In the genomic region with DNA sequence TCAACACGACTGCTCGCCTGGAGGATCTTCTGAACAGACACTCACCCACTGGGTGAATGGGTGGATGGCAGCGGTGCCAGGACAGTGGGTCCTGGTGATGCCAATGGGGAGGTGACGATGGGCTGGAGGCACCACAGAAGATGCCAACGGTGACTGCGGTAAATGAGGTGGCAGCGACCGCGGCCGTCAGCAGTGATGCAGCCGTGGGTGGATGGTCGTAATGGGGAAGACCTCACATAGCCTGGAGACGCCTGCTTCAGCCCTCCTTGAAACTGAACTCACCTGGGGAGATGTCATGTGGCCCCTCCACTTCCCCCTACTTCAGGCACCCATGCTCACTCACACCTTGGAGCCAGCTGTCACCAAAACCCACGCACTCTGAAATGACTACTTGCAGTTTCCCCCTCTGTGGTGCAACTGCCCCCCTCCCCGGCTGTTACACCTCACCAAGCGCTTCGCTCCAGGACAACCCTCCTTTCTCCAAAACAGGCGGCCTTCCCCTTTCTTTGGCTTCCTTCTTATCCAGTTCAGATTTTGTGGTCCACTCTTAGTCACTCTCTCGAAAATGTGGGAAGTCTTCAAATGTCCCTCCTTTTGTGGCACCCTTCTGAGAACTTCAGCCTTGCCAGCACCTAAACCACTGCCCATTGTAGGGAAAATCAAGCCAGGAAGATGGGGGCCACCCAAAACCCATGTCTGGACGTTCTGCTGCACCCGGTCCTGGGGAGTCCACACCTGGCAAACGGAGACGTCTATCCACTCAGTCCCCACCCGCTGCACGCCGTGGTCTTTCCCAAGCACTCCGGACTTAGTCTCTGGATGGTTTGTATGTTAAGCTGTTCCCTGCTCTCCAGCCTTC, we compare ENCODE assay signal across 10 cellular contexts. TPM values are rescaled to one million over a fixed set of nuclear protein-coding genes. Genes with fewer than 3 reads are reported as not detected.
DNase-seq lines count a peak whose midpoint lies in the region; ATAC-seq and TF ChIP-seq lines count a peak whose summit lies in the region.
"Had no signal": no experiment of that assay in that cellular context is flagged by ENCODE, and none has a peak within 500 bp of the region (broad histone marks: within the 10 kb centered on the region; RNA-seq: fewer than 3 reads in every experiment).

No MANE protein-coding gene starts in this region.

- H3K36me3 ChIP-seq in HEK293 (ENCODE audit: control insufficient read depth in 2 of 2, insufficient read depth in 1 of 2, low read length in 2 of 2) (no peaks in the 10 kb centered on the region), NT2/D1 (ENCODE audit: insufficient read depth, insufficient read length, low read length) (no peaks in the 10 kb centered on the region), upper lobe of right lung (no peaks in the 10 kb centered on the region), hepatocyte (replicated peaks; ENCODE audit: insufficient read depth, low read depth) (no peaks in the 10 kb centered on the region)

- H3K27ac ChIP-seq in HEK293 (ENCODE audit: extremely low read depth, low read depth, low read length) (no peak overlapping the region), upper lobe of right lung (no peak overlapping the region), hepatocyte (no peak overlapping the region)
- H3K27ac ChIP-seq: HL-60 had no signal

- no peaks in the 10 kb centered on the region for H3K4me1 ChIP-seq in HEK293 (ENCODE audit: control insufficient read depth, insufficient read depth, low read length)
- H3K4me1 ChIP-seq in NT2/D1 (ENCODE audit: insufficient read depth, insufficient read length): peaks cover 37% of the 10 kb centered on the region
- peaks cover 43% of the 10 kb centered on the region for H3K4me1 ChIP-seq in upper lobe of right lung
- H3K4me1 ChIP-seq in hepatocyte (ENCODE audit: insufficient read depth): peaks cover 34% of the 10 kb centered on the region

- intact Hi-C loops in upper lobe of right lung (cut with DNase I): no loop called here

- H3K9ac ChIP-seq in NT2/D1 (ENCODE audit: insufficient read length, low read depth): peak overlapping the region; percentile 18

- H2AFZ ChIP-seq in hepatocyte: no peak overlapping the region

- H3K4me3 ChIP-seq in HEK293 (ENCODE audit: low read depth, low read length): no peak overlapping the region
- H3K4me3 ChIP-seq in NT2/D1 (ENCODE audit: insufficient read length, low read depth): no peak overlapping the region
- H3K4me3 ChIP-seq in upper lobe of right lung: no peak overlapping the region
- no peak overlapping the region for H3K4me3 ChIP-seq in hepatocyte

- no peaks in the 10 kb centered on the region for H3K79me2 ChIP-seq in hepatocyte

- WGBS in hepatocyte (ENCODE audit: low lambda C conversion rate, missing lambda C conversion rate): 89% methylated on average over 27 of the region's 27 CpGs

- no peak overlapping the region for H3K4me2 ChIP-seq in hepatocyte

- no peak for TF ChIP-seq CTCF in HEK293 (tag by site-specific recombination; IDR thresholded peaks at IDR 0.05)
- no peak for TF ChIP-seq CTCF in upper lobe of right lung (IDR thresholded peaks at IDR 0.05)
- no peak for TF ChIP-seq CTCF in hepatocyte (IDR thresholded peaks at IDR 0.05; ENCODE audit: poor library complexity)

- H3K9me3 ChIP-seq in HEK293 (ENCODE audit: control insufficient read depth, insufficient read depth, low read depth, low read length) (no peaks in the 10 kb centered on the region), NT2/D1 (ENCODE audit: insufficient read depth, low read length) (no peaks in the 10 kb centered on the region), upper lobe of right lung (no peaks in the 10 kb centered on the region), hepatocyte (ENCODE audit: low read depth) (no peaks in the 10 kb centered on the region)

- ATAC-seq in GM19023 (IDR thresholded peaks at IDR 0.05; ENCODE audit: unreplicated experiment) (peak; percentile 77), upper lobe of right lung (no peak)

- H3K9me2 ChIP-seq in hepatocyte (replicated peaks; ENCODE audit: insufficient read depth): no peaks in the 10 kb centered on the region

- CTCF ChIA-PET in HEK293 (lab: Yijun Ruan, JAX): no interaction called here

- POLR2A ChIA-PET in HEK293 (lab: Yijun Ruan, JAX): interaction anchor here (0.7 kb wide), 1 partner anchor 1026 kb away, joined by 4 read pairs; no protein-coding TSS in a partner anchor

- H3K27me3 ChIP-seq in NT2/D1 (ENCODE audit: insufficient read depth, insufficient read length): no peaks in the 10 kb centered on the region
- H3K27me3 ChIP-seq in upper lobe of right lung: peaks cover 5% of the 10 kb centered on the region
- peaks cover 17% of the 10 kb centered on the region for H3K27me3 ChIP-seq in hepatocyte

- DNase-seq in NT2/D1 (ENCODE audit: low read depth, low spot score) (no peak), upper lobe of right lung (no peak), NCI-H1436 (lab: John Stamatoyannopoulos, UW) (no peak), hepatocyte (ENCODE audit: low spot score) (no peak)
- peak; percentile 70 for DNase-seq in stimulated activated CD4-positive, alpha-beta T cell treated with anti-CD3 and anti-CD28 coated beads, Interleukin-1b, Interleukin-23, amount 100 ng/mL, for 48 hours

- no peaks in the 10 kb centered on the region for H4K20me1 ChIP-seq in hepatocyte (ENCODE audit: insufficient read depth, poor library complexity, severe bottlenecking)

TF ChIP-seq in HEK293, 187 proteins besides CTCF, POLR2A, EP300 and RAD21:
- TF ChIP-seq ZNF561 (tag by site-specific recombination; IDR thresholded peaks at IDR 0.05; ENCODE audit: borderline replicate concordance): no peak
- TF ChIP-seq, protein P1, sequence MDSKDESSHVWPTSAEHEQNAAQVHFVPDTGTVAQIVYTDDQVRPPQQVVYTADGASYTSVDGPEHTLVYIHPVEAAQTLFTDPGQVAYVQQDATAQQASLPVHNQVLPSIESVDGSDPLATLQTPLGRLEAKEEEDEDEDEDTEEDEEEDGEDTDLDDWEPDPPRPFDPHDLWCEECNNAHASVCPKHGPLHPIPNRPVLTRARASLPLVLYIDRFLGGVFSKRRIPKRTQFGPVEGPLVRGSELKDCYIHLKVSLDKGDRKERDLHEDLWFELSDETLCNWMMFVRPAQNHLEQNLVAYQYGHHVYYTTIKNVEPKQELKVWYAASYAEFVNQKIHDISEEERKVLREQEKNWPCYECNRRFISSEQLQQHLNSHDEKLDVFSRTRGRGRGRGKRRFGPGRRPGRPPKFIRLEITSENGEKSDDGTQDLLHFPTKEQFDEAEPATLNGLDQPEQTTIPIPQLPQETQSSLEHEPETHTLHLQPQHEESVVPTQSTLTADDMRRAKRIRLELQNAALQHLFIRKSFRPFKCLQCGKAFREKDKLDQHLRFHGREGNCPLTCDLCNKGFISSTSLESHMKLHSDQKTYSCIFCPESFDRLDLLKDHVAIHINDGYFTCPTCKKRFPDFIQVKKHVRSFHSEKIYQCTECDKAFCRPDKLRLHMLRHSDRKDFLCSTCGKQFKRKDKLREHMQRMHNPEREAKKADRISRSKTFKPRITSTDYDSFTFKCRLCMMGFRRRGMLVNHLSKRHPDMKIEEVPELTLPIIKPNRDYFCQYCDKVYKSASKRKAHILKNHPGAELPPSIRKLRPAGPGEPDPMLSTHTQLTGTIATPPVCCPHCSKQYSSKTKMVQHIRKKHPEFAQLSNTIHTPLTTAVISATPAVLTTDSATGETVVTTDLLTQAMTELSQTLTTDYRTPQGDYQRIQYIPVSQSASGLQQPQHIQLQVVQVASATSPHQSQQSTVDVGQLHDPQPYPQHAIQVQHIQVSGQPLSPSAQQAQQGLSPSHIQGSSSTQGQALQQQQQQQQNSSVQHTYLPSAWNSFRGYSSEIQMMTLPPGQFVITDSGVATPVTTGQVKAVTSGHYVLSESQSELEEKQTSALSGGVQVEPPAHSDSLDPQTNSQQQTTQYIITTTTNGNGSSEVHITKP (tag by site-specific recombination; IDR thresholded peaks at IDR 0.05): peak; percentile 60

RNA-seq across cellular contexts. Expression of a gene that starts 10.4 kb away (rescaled TPM):
- total RNA-seq in upper lobe of right lung (not detected), hepatocyte (not detected in 2 replicates)
- 0.68 and 0.95 TPM in 2 replicates for polyA plus RNA-seq in hepatocyte
- total RNA-seq: omental fat pad, urinary bladder had no signal

RNA-seq across cellular contexts. Expression of a gene that starts 14.2 kb away (rescaled TPM):
- total RNA-seq in upper lobe of right lung: 81.5 TPM
- 83.2 and 86.2 TPM in 2 replicates for total RNA-seq in hepatocyte
- polyA plus RNA-seq in hepatocyte: 93.8 and 98.1 TPM in 2 replicates

RNA-seq across cellular contexts. Expression of a gene that starts 19.9 kb away (rescaled TPM):
- total RNA-seq in upper lobe of right lung: 19.7 TPM
- total RNA-seq in hepatocyte: 4.0 and 5.2 TPM in 2 replicates
- 2.0 and 3.2 TPM in 2 replicates for polyA plus RNA-seq in hepatocyte

RNA-seq across cellular contexts. Expression of a gene that starts 44.0 kb away (rescaled TPM):
- total RNA-seq in upper lobe of right lung: 49.8 TPM
- 34.0 and 39.6 TPM in 2 replicates for total RNA-seq in hepatocyte
- 6.6 and 10.2 TPM in 2 replicates for polyA plus RNA-seq in hepatocyte
